In genomic region chr4:722181-722725, GRCh38 we compare ENCODE assay signal across 18 cellular contexts. TPM values are rescaled to one million over a fixed set of nuclear protein-coding genes. Genes with fewer than 3 reads are reported as not detected.
"Had no signal": no experiment of that assay in that cellular context is flagged by ENCODE, and none has a peak within 500 bp of the region (broad histone marks: within the 10 kb centered on the region; RNA-seq: fewer than 3 reads in every experiment).

No MANE protein-coding gene starts in this region.

- DNase-seq: activated CD4-positive, alpha-beta memory T cell treated with anti-CD3 and anti-CD28 coated beads, Interleukin-2, amount 10 ng/mL, durations not matched to agents 7 days and 5 days; activated CD4-positive, alpha-beta T cell treated with anti-CD3 and anti-CD28 coated beads for 4 hours; activated gamma-delta T cell; activated T-cell treated with anti-CD3 and anti-CD28 coated beads, Interleukin-2, amount 50 U/mL, for 48 hours; amniotic stem cell; foreskin fibroblast; glutamatergic neuron; stimulated activated CD4-positive, alpha-beta T cell treated with anti-CD3 and anti-CD28 coated beads, Interleukin-12 subunit alpha, Interleukin-12 subunit beta, amount 100 ng/mL, for 4 hours; stimulated activated CD4-positive, alpha-beta T cell treated with anti-CD3 and anti-CD28 coated beads, Interleukin-2, amount 100 ng/mL, for 24 hours; T-helper 9 cell; WERI-Rb-1 had no signal

- H3K27ac ChIP-seq: esophagus muscularis mucosa, WERI-Rb-1 had no signal

- H3K4me3 ChIP-seq: esophagus muscularis mucosa, ovary, tibial nerve, vagina had no signal

- H3K27ac Mint-ChIP-seq: activated CD4-positive, alpha-beta memory T cell treated with anti-CD3 and anti-CD28 coated beads, Interleukin-2, amount 10 ng/mL, durations not matched to agents 7 days and 5 days; stimulated activated memory B cell treated with anti-CD40 and anti-IgM and Interleukin-4, amounts not matched to agents 10 μg/mL and 1 μg/mL and 100 μg/mL, for 72 hours had no signal

- ATAC-seq: activated naive CD4-positive, alpha-beta T cell treated with anti-CD3 and anti-CD28 coated beads, Interleukin-2, amount 50 U/mL, for 72 hours; stimulated activated memory B cell treated with anti-CD40 and anti-IgM and Interleukin-4, amounts not matched to agents 10 μg/mL and 1 μg/mL and 100 μg/mL, for 72 hours had no signal

- H3K27me3 Mint-ChIP-seq: activated CD4-positive, alpha-beta memory T cell treated with anti-CD3 and anti-CD28 coated beads, Interleukin-2, amount 10 ng/mL, durations not matched to agents 7 days and 5 days; stimulated activated memory B cell treated with anti-CD40 and anti-IgM and Interleukin-4, amounts not matched to agents 10 μg/mL and 1 μg/mL and 100 μg/mL, for 72 hours had no signal

- H3K9me3 ChIP-seq: esophagus muscularis mucosa, ovary, tibial nerve, vagina had no signal

- H3K27me3 ChIP-seq: esophagus muscularis mucosa, ovary, tibial nerve, vagina had no signal

- H3K36me3 ChIP-seq: ovary had no signal

- H3K9me3 Mint-ChIP-seq: activated naive CD4-positive, alpha-beta T cell treated with anti-CD3 and anti-CD28 coated beads, Interleukin-2, amount 50 U/mL, for 72 hours had no signal

- H3K4me3 Mint-ChIP-seq: activated CD4-positive, alpha-beta memory T cell treated with anti-CD3 and anti-CD28 coated beads, Interleukin-2, amount 10 ng/mL, durations not matched to agents 7 days and 5 days; stimulated activated memory B cell treated with anti-CD40 and anti-IgM and Interleukin-4, amounts not matched to agents 10 μg/mL and 1 μg/mL and 100 μg/mL, for 72 hours had no signal

RNA-seq across cellular contexts. Expression of gene SLC49A3, which starts 33.3 kb away (rescaled TPM):
- polyA plus RNA-seq: neural cell had no signal
